Comparison of ENCODE assay signal across 7 cellular contexts in genomic region chr2:19358242-19359020, GRCh38. TPM values are rescaled to one million over a fixed set of nuclear protein-coding genes. Genes with fewer than 3 reads are reported as not detected.
DNase-seq lines count a peak whose midpoint lies in the region; ATAC-seq, FAIRE-seq and TF ChIP-seq lines count a peak whose summit lies in the region.

Gene OSR1, minus strand, starts transcription at chr2:19358623. Its CDS starts 4,818 bp downstream, at chr2:19353805.

- no peak for FAIRE-seq in H54 (lab: Jason Lieb, UNC)

- peak; percentile 65 for DNase-seq in H54 (ENCODE audit: insufficient read length, low spot score)
- peak; percentile 40 to 82 for DNase-seq in NCI-H526 (lab: John Stamatoyannopoulos, UW)
- DNase-seq in central memory CD8-positive, alpha-beta T cell (ENCODE audit: low spot score in 2 of 2) = no peak
- peak; percentile 65 to 87 for DNase-seq in left lung
- DNase-seq in thoracic aorta (ENCODE audit: low spot score) = no peak
- DNase-seq in NCI-H1436 (lab: John Stamatoyannopoulos, UW) = no peak
- DNase-seq in NCI-H187 treated with DMSO at 0.1 percent for 48 hours (lab: John Stamatoyannopoulos, UW) = no peak

- H3K4me3 ChIP-seq in left lung = peak within 1 kb of the TSS; percentile 47 to 51
- H3K4me3 ChIP-seq in thoracic aorta = peak within 1 kb of the TSS; percentile 95

- peak within 1 kb of the TSS; percentile 45 to 68 for H3K27ac ChIP-seq in left lung
- peak within 1 kb of the TSS; percentile 88 to 96 for H3K27ac ChIP-seq in thoracic aorta

- no peaks in the 10 kb centered on the region for H3K9me3 ChIP-seq in left lung
- no peaks in the 10 kb centered on the region for H3K9me3 ChIP-seq in thoracic aorta

- no peak within 1 kb of the TSS for H3K27ac Mint-ChIP-seq in central memory CD8-positive, alpha-beta T cell (ENCODE audit: low read depth)

- no peak for ATAC-seq in central memory CD8-positive, alpha-beta T cell (replicated peaks; ENCODE audit: extremely low read depth, poor library complexity, severe bottlenecking)
- ATAC-seq in left lung (peak; percentile 61), thoracic aorta (ENCODE audit: insufficient number of reproducible peaks, low FRiP score, low read depth) (peak; percentile 36)

- peak within 1 kb of the TSS; percentile 66 for H3K4me3 Mint-ChIP-seq in central memory CD8-positive, alpha-beta T cell

- H3K4me1 ChIP-seq in left lung (peaks cover 4 to 32% of the 10 kb centered on the region in 2 donors), thoracic aorta (ENCODE audit: control insufficient read depth in 1 of 2, low read depth in 2 of 2) (peaks cover 6 to 43% of the 10 kb centered on the region in 2 donors)

- peaks cover 82% of the 10 kb centered on the region for H3K27me3 Mint-ChIP-seq in central memory CD8-positive, alpha-beta T cell

- no peak for TF ChIP-seq CTCF in left lung (IDR thresholded peaks at IDR 0.05)
- TF ChIP-seq CTCF in thoracic aorta (IDR thresholded peaks at IDR 0.05) = no peak

- peaks cover 14% of the 10 kb centered on the region for H3K36me3 Mint-ChIP-seq in central memory CD8-positive, alpha-beta T cell (ENCODE audit: insufficient read depth)

- intact Hi-C loops in left lung (cut with DNase I) = no loop called here

- H3K27me3 ChIP-seq in left lung = peaks cover 71 to 96% of the 10 kb centered on the region in 2 donors
- H3K27me3 ChIP-seq in thoracic aorta (replicated peaks; ENCODE audit: insufficient read depth) = no peaks in the 10 kb centered on the region

- H3K36me3 ChIP-seq in left lung (no peaks in the 10 kb centered on the region), thoracic aorta (no peaks in the 10 kb centered on the region)

- peak; percentile 70 for TF ChIP-seq POLR2A in H54 (IDR thresholded peaks at IDR 0.05; ENCODE audit: low read depth, low read length)

- peaks cover 46% of the 10 kb centered on the region for H3K4me1 Mint-ChIP-seq in central memory CD8-positive, alpha-beta T cell

- H3K9me3 Mint-ChIP-seq in central memory CD8-positive, alpha-beta T cell = no peaks in the 10 kb centered on the region

RNA-seq across cellular contexts. Expression of gene OSR1, which starts in this region (rescaled TPM):
- total RNA-seq in left lung (10 to 100 TPM; 20.5 to 41.5 TPM), thoracic aorta (100 to 1,000 TPM in 1 of 2 donors, 10 to 100 TPM in 1; 90.7 to 180 TPM)

Comparison
In these comparisons a context has a peak if more than half of its experiments do, and no peak if none do; other contexts are left out.
1. DNase-seq: peak in H54 (single experiment), NCI-H526 (2 of 2) and left lung (2 of 2); none in central memory CD8-positive, alpha-beta T cell (0 of 2), thoracic aorta (single experiment), NCI-H1436 (single experiment) and NCI-H187 treated with DMSO at 0.1 percent for 48 hours (single experiment).